Comparison of ENCODE assay signal across 39 cellular contexts in genomic region chrX:153514259-153514658, GRCh38. TPM values are rescaled to one million over a fixed set of nuclear protein-coding genes. Genes with fewer than 3 reads are reported as not detected.
"Had no signal": no experiment of that assay in that cellular context is flagged by ENCODE, and none has a peak within 500 bp of the region (broad histone marks: within the 10 kb centered on the region; RNA-seq: fewer than 3 reads in every experiment).

No MANE protein-coding gene starts in this region.

- H3K9me3 ChIP-seq: adrenal gland, ascending aorta, body of pancreas, breast epithelium had no signal

- H3K27me3 ChIP-seq: body of pancreas had no signal

- H3K27ac ChIP-seq: adrenal gland, ascending aorta, body of pancreas, brain microvascular endothelial cell, breast epithelium, cardiac muscle cell had no signal

- H3K36me3 ChIP-seq: adrenal gland, ascending aorta, brain microvascular endothelial cell, breast epithelium, cardiac muscle cell had no signal

- H3K4me1 Mint-ChIP-seq: activated naive CD8-positive, alpha-beta T cell treated with anti-CD3 and anti-CD28 coated beads for 36 hours; activated naive CD8-positive, alpha-beta T cell treated with anti-CD3 and anti-CD28 coated beads, Interleukin-2, amount 50 U/mL, for 24 hours; brain; central memory CD8-positive, alpha-beta T cell had no signal

- DNase-seq: activated effector memory CD4-positive, alpha-beta T cell treated with anti-CD3 and anti-CD28 coated beads, Interleukin-2, amount 50 U/mL, for 16 hours; activated effector memory CD4-positive, alpha-beta T cell treated with Interleukin-2 at 50 U/mL for 16 hours; activated gamma-delta T cell; activated gamma-delta T cell treated with Interleukin-2 at 50 U/mL for 16 hours; activated naive CD4-positive, alpha-beta T cell; activated naive CD4-positive, alpha-beta T cell treated with anti-CD3 and anti-CD28 coated beads for 36 hours; activated naive CD4-positive, alpha-beta T cell treated with anti-CD3 and anti-CD28 coated beads, Interleukin-2, amount 10 ng/mL, durations not matched to agents 7 days and 5 days; activated naive CD4-positive, alpha-beta T cell treated with anti-CD3 and anti-CD28 coated beads, Interleukin-2, amount 50 U/mL, for 16 hours; activated naive CD4-positive, alpha-beta T cell treated with Interleukin-2 at 50 U/mL for 16 hours; activated naive CD8-positive, alpha-beta T cell treated with anti-CD3 and anti-CD28 coated beads for 36 hours; activated naive CD8-positive, alpha-beta T cell treated with anti-CD3 and anti-CD28 coated beads, Interleukin-2, amount 10 ng/mL, durations not matched to agents 7 days and 5 days; activated naive CD8-positive, alpha-beta T cell treated with anti-CD3 and anti-CD28 coated beads, Interleukin-2, amount 50 U/mL, for 24 hours; activated T-cell treated with anti-CD3 and anti-CD28 coated beads, Interleukin-2, amount 50 U/mL, for 1 hour; activated T-cell treated with anti-CD3 and anti-CD28 coated beads, Interleukin-2, amount 50 U/mL, for 24 hours; activated T-cell treated with anti-CD3 and anti-CD28 coated beads, Interleukin-2, amount 50 U/mL, for 4 hours; activated T-cell treated with anti-CD3 and anti-CD28 coated beads, Interleukin-2, amount 50 U/mL, for 48 hours; activated T-cell treated with anti-CD3 and anti-CD28 coated beads, Interleukin-2, amount 50 U/mL, for 72 hours; adrenal gland; amniotic stem cell; amygdala; anterior cingulate cortex; aorta; body of pancreas; brain microvascular endothelial cell; caudate nucleus; central memory CD4-positive, alpha-beta T cell; cerebellar nuclear complex had no signal

- ATAC-seq: activated naive CD4-positive, alpha-beta T cell treated with anti-CD3 and anti-CD28 coated beads, Interleukin-2, amount 50 U/mL, for 72 hours; activated naive CD8-positive, alpha-beta T cell treated with anti-CD3 and anti-CD28 coated beads, Interleukin-2, amount 50 U/mL, for 24 hours; activated T-cell treated with anti-CD3 and anti-CD28 coated beads, Interleukin-2, amount 50 U/mL, for 4 hours; activated T-cell treated with anti-CD3 and anti-CD28 coated beads, Interleukin-2, amount 50 U/mL, for 72 hours; activated T-helper 17 cell treated with anti-CD3 and anti-CD28 coated beads, Interleukin-2, amount 50 U/mL, for 72 hours; body of pancreas had no signal

- H3K4me3 ChIP-seq: adrenal gland, ascending aorta, body of pancreas, breast epithelium, cardiac muscle cell had no signal

- H3K9me3 Mint-ChIP-seq: activated naive CD4-positive, alpha-beta T cell treated with anti-CD3 and anti-CD28 coated beads for 36 hours; activated naive CD4-positive, alpha-beta T cell treated with anti-CD3 and anti-CD28 coated beads, Interleukin-2, amount 10 ng/mL, durations not matched to agents 7 days and 5 days; activated naive CD4-positive, alpha-beta T cell treated with anti-CD3 and anti-CD28 coated beads, Interleukin-2, amount 50 U/mL, for 24 hours; activated naive CD4-positive, alpha-beta T cell treated with anti-CD3 and anti-CD28 coated beads, Interleukin-2, amount 50 U/mL, for 72 hours; activated naive CD8-positive, alpha-beta T cell treated with anti-CD3 and anti-CD28 coated beads for 36 hours; activated naive CD8-positive, alpha-beta T cell treated with anti-CD3 and anti-CD28 coated beads, Interleukin-2, amount 10 ng/mL, durations not matched to agents 7 days and 5 days; activated naive CD8-positive, alpha-beta T cell treated with anti-CD3 and anti-CD28 coated beads, Interleukin-2, amount 50 U/mL, for 24 hours; activated T-cell treated with anti-CD3 and anti-CD28 coated beads, Interleukin-2, amount 50 U/mL, for 24 hours; activated T-cell treated with anti-CD3 and anti-CD28 coated beads, Interleukin-2, amount 50 U/mL, for 4 hours; activated T-cell treated with anti-CD3 and anti-CD28 coated beads, Interleukin-2, amount 50 U/mL, for 72 hours; activated T-helper 1 cell treated with anti-CD3 and anti-CD28 coated beads, Interleukin-12 subunit alpha, Interleukin-12 subunit beta, Interleukin-2, Interleukin-4 antibody, amounts not matched to agents 30 ng/mL and 10 ng/mL and 1 ng/mL, durations not matched to agents 14 hours and 24 hours and 36 hours; activated T-helper 17 cell treated with anti-CD3 and anti-CD28 coated beads, Interleukin-2, amount 50 U/mL, for 72 hours; activated T-helper 2 cell treated with anti-CD3 and anti-CD28 coated beads, Interferon-gamma antibody, Interleukin-2, Interleukin-4, amounts not matched to agents 10 μg/mL and 5 μg/mL and 100 μg/mL, durations not matched to agents 14 hours and 24 hours and 36 hours; central memory CD8-positive, alpha-beta T cell had no signal

- H3K36me3 Mint-ChIP-seq: activated naive CD4-positive, alpha-beta T cell treated with anti-CD3 and anti-CD28 coated beads, Interleukin-2, amount 10 ng/mL, durations not matched to agents 7 days and 5 days; activated naive CD4-positive, alpha-beta T cell treated with anti-CD3 and anti-CD28 coated beads, Interleukin-2, amount 50 U/mL, for 24 hours; activated naive CD4-positive, alpha-beta T cell treated with anti-CD3 and anti-CD28 coated beads, Interleukin-2, amount 50 U/mL, for 72 hours; activated naive CD8-positive, alpha-beta T cell; activated naive CD8-positive, alpha-beta T cell treated with anti-CD3 and anti-CD28 coated beads for 36 hours; activated naive CD8-positive, alpha-beta T cell treated with anti-CD3 and anti-CD28 coated beads, Interleukin-2, amount 10 ng/mL, durations not matched to agents 7 days and 5 days; brain had no signal

- H3K4me1 ChIP-seq: adrenal gland, ascending aorta, body of pancreas, breast epithelium had no signal

- H3K27ac Mint-ChIP-seq: activated naive CD4-positive, alpha-beta T cell treated with anti-CD3 and anti-CD28 coated beads for 36 hours; activated naive CD4-positive, alpha-beta T cell treated with anti-CD3 and anti-CD28 coated beads, Interleukin-2, amount 10 ng/mL, durations not matched to agents 7 days and 5 days; activated naive CD4-positive, alpha-beta T cell treated with anti-CD3 and anti-CD28 coated beads, Interleukin-2, amount 50 U/mL, for 24 hours; activated naive CD4-positive, alpha-beta T cell treated with anti-CD3 and anti-CD28 coated beads, Interleukin-2, amount 50 U/mL, for 72 hours; activated naive CD8-positive, alpha-beta T cell; activated naive CD8-positive, alpha-beta T cell treated with anti-CD3 and anti-CD28 coated beads for 36 hours; activated naive CD8-positive, alpha-beta T cell treated with anti-CD3 and anti-CD28 coated beads, Interleukin-2, amount 10 ng/mL, durations not matched to agents 7 days and 5 days; activated naive CD8-positive, alpha-beta T cell treated with anti-CD3 and anti-CD28 coated beads, Interleukin-2, amount 50 U/mL, for 24 hours; activated T-cell treated with anti-CD3 and anti-CD28 coated beads, Interleukin-2, amount 50 U/mL, for 24 hours; activated T-cell treated with anti-CD3 and anti-CD28 coated beads, Interleukin-2, amount 50 U/mL, for 72 hours; activated T-helper 1 cell treated with anti-CD3 and anti-CD28 coated beads, Interleukin-12 subunit alpha, Interleukin-12 subunit beta, Interleukin-2, Interleukin-4 antibody, amounts not matched to agents 30 ng/mL and 10 ng/mL and 1 ng/mL, durations not matched to agents 14 hours and 24 hours and 36 hours; activated T-helper 17 cell treated with anti-CD3 and anti-CD28 coated beads, Interleukin-2, amount 50 U/mL, for 72 hours; activated T-helper 2 cell treated with anti-CD3 and anti-CD28 coated beads, Interferon-gamma antibody, Interleukin-2, Interleukin-4, amounts not matched to agents 10 μg/mL and 5 μg/mL and 100 μg/mL, durations not matched to agents 14 hours and 24 hours and 36 hours; brain had no signal

- H3K4me3 Mint-ChIP-seq: activated naive CD4-positive, alpha-beta T cell treated with anti-CD3 and anti-CD28 coated beads for 36 hours; activated naive CD4-positive, alpha-beta T cell treated with anti-CD3 and anti-CD28 coated beads, Interleukin-2, amount 10 ng/mL, durations not matched to agents 7 days and 5 days; activated naive CD4-positive, alpha-beta T cell treated with anti-CD3 and anti-CD28 coated beads, Interleukin-2, amount 50 U/mL, for 24 hours; activated naive CD8-positive, alpha-beta T cell; activated naive CD8-positive, alpha-beta T cell treated with anti-CD3 and anti-CD28 coated beads for 36 hours; activated naive CD8-positive, alpha-beta T cell treated with anti-CD3 and anti-CD28 coated beads, Interleukin-2, amount 10 ng/mL, durations not matched to agents 7 days and 5 days; activated naive CD8-positive, alpha-beta T cell treated with anti-CD3 and anti-CD28 coated beads, Interleukin-2, amount 50 U/mL, for 24 hours; activated T-cell treated with anti-CD3 and anti-CD28 coated beads, Interleukin-2, amount 50 U/mL, for 24 hours; activated T-cell treated with anti-CD3 and anti-CD28 coated beads, Interleukin-2, amount 50 U/mL, for 4 hours; activated T-cell treated with anti-CD3 and anti-CD28 coated beads, Interleukin-2, amount 50 U/mL, for 72 hours; activated T-helper 1 cell treated with anti-CD3 and anti-CD28 coated beads, Interleukin-12 subunit alpha, Interleukin-12 subunit beta, Interleukin-2, Interleukin-4 antibody, amounts not matched to agents 30 ng/mL and 10 ng/mL and 1 ng/mL, durations not matched to agents 14 hours and 24 hours and 36 hours; activated T-helper 17 cell treated with anti-CD3 and anti-CD28 coated beads, Interleukin-2, amount 50 U/mL, for 72 hours; brain; central memory CD8-positive, alpha-beta T cell had no signal

RNA-seq across cellular contexts. Expression of gene ATP2B3, which starts 3.2 kb away (rescaled TPM):
- total RNA-seq: activated naive CD4-positive, alpha-beta T cell treated with anti-CD3 and anti-CD28 coated beads for 36 hours; activated naive CD4-positive, alpha-beta T cell treated with anti-CD3 and anti-CD28 coated beads, Interleukin-2, amount 50 U/mL, for 72 hours; activated naive CD8-positive, alpha-beta T cell treated with anti-CD3 and anti-CD28 coated beads for 36 hours; activated naive CD8-positive, alpha-beta T cell treated with anti-CD3 and anti-CD28 coated beads, Interleukin-2, amount 10 ng/mL, durations not matched to agents 7 days and 5 days; activated T-cell treated with anti-CD3 and anti-CD28 coated beads, Interleukin-2, amount 50 U/mL, for 72 hours; activated T-helper 17 cell treated with anti-CD3 and anti-CD28 coated beads, Interleukin-2, amount 50 U/mL, for 72 hours; activated T-helper 2 cell treated with anti-CD3 and anti-CD28 coated beads, Interferon-gamma antibody, Interleukin-2, Interleukin-4, amounts not matched to agents 10 μg/mL and 5 μg/mL and 100 μg/mL, durations not matched to agents 14 hours and 24 hours and 36 hours; body of pancreas; breast epithelium; bronchial epithelial cell had no signal

RNA-seq across cellular contexts. Expression of gene BGN, which starts 19.5 kb away (rescaled TPM):
- total RNA-seq: activated naive CD4-positive, alpha-beta T cell treated with anti-CD3 and anti-CD28 coated beads for 36 hours; activated naive CD4-positive, alpha-beta T cell treated with anti-CD3 and anti-CD28 coated beads, Interleukin-2, amount 50 U/mL, for 72 hours; activated naive CD8-positive, alpha-beta T cell treated with anti-CD3 and anti-CD28 coated beads for 36 hours; activated naive CD8-positive, alpha-beta T cell treated with anti-CD3 and anti-CD28 coated beads, Interleukin-2, amount 10 ng/mL, durations not matched to agents 7 days and 5 days; activated T-cell treated with anti-CD3 and anti-CD28 coated beads, Interleukin-2, amount 50 U/mL, for 72 hours; activated T-helper 1 cell treated with anti-CD3 and anti-CD28 coated beads, Interleukin-12 subunit alpha, Interleukin-12 subunit beta, Interleukin-2, Interleukin-4 antibody, amounts not matched to agents 30 ng/mL and 10 ng/mL and 1 ng/mL, durations not matched to agents 14 hours and 24 hours and 36 hours; activated T-helper 17 cell treated with anti-CD3 and anti-CD28 coated beads, Interleukin-2, amount 50 U/mL, for 72 hours; activated T-helper 2 cell treated with anti-CD3 and anti-CD28 coated beads, Interferon-gamma antibody, Interleukin-2, Interleukin-4, amounts not matched to agents 10 μg/mL and 5 μg/mL and 100 μg/mL, durations not matched to agents 14 hours and 24 hours and 36 hours had no signal
